In the genomic region with DNA sequence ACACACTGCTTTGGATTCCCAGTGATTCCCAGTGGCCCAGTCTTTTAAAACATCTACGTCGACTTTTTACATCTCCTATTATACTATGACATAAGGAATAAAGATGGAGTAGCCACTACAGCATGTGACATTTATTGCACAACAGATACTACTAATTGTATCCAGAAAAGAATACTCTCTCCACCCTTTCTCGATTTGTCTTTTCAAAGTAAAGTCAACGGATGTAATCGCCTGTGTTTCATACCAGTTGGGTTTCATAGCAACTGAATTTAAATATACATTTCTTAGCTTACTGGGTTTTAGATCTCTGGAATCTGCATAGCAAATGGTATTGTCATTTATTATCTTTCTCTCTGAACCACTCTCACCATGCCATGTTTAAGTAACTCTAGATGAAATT, we compare ENCODE assay signal across 17 cellular contexts.
DNase-seq lines count a peak whose midpoint lies in the region; ATAC-seq, FAIRE-seq and TF ChIP-seq lines count a peak whose summit lies in the region.
"Had no signal": no experiment of that assay in that cellular context is flagged by ENCODE, and none has a peak within 500 bp of the region (broad histone marks: within the 10 kb centered on the region; RNA-seq: fewer than 3 reads in every experiment).

No MANE protein-coding gene starts in this region.

- H3K4me2 ChIP-seq in HepG2 (ENCODE audit: low read depth, low read length) (no peak overlapping the region), astrocyte (ENCODE audit: low read length) (no peak overlapping the region)

- intact Hi-C loops in HepG2 (cut with micrococcal nuclease; ENCODE audit: unreplicated experiment) (no loop called here), right lobe of liver (cut with DNase I) (no loop called here)

- H2AFZ ChIP-seq in HepG2 (ENCODE audit: low read length) = no peak overlapping the region
- no peak overlapping the region for H2AFZ ChIP-seq in astrocyte (ENCODE audit: low read depth, low read length)

- WGBS in HepG2 (ENCODE audit: low lambda C conversion rate) = 94% methylated on average over 5 of the region's 5 CpGs
- 78% methylated on average over 5 of the region's 5 CpGs for WGBS in right lobe of liver (ENCODE audit: insufficient coverage, low coverage, low lambda C conversion rate, missing lambda C conversion rate)

- in situ Hi-C loops in HepG2 (cut with HindIII; ENCODE audit: extremely low pct_ligation_motif_present, low pct_unique_long_range_greater_than_20kb) = no loop called here

- H4K20me1 ChIP-seq in HepG2 (ENCODE audit: insufficient read depth, low read length) (no peaks in the 10 kb centered on the region), astrocyte (ENCODE audit: insufficient read depth, low read length) (no peaks in the 10 kb centered on the region)

- H3K9me3 Mint-ChIP-seq in astrocyte (ENCODE audit: unreplicated experiment) (peaks cover 8% of the 10 kb centered on the region), nephron (peaks cover 28% of the 10 kb centered on the region)

- H3K79me2 ChIP-seq in HepG2 (ENCODE audit: insufficient read depth, low read length) (no peaks in the 10 kb centered on the region), astrocyte (ENCODE audit: insufficient read depth, low read length) (no peaks in the 10 kb centered on the region)

- H3K27me3 ChIP-seq in HepG2 (ENCODE audit: control insufficient read depth in 1 of 2, insufficient read depth in 2 of 2, low read length in 2 of 2) (no peaks in the 10 kb centered on the region), right lobe of liver (no peaks in the 10 kb centered on the region), astrocyte (ENCODE audit: insufficient read depth, low read length) (no peaks in the 10 kb centered on the region)

- ATAC-seq in HepG2 = no peak
- ATAC-seq in right lobe of liver = no peak
- ATAC-seq in HG03108 (IDR thresholded peaks at IDR 0.05; ENCODE audit: unreplicated experiment) = no peak
- ATAC-seq in HG02840 (IDR thresholded peaks at IDR 0.05; ENCODE audit: low FRiP score, unreplicated experiment) = no peak

- peaks cover 24% of the 10 kb centered on the region for H3K4me1 Mint-ChIP-seq in astrocyte (ENCODE audit: low read depth, unreplicated experiment)
- peaks cover 51% of the 10 kb centered on the region for H3K4me1 Mint-ChIP-seq in nephron
- H3K4me1 Mint-ChIP-seq: CD4-positive, alpha-beta memory T cell had no signal

- H3K4me3 ChIP-seq in HepG2 (replicated peaks in 1 of 3; ENCODE audit: insufficient read depth in 1 of 3, low read depth in 2 of 3, low read length in 3 of 3) (no peak overlapping the region), right lobe of liver (no peak overlapping the region), astrocyte (ENCODE audit: insufficient read depth, low read depth, low read length) (no peak overlapping the region)

- no peaks in the 10 kb centered on the region for H3K36me3 ChIP-seq in HepG2 (replicated peaks in 1 of 2; ENCODE audit: control insufficient read depth in 1 of 2, insufficient read depth in 2 of 2, low read length in 2 of 2)
- H3K36me3 ChIP-seq in right lobe of liver = no peaks in the 10 kb centered on the region
- no peaks in the 10 kb centered on the region for H3K36me3 ChIP-seq in astrocyte (ENCODE audit: insufficient read depth, low read length)

- FAIRE-seq in HepG2 (lab: Jason Lieb, UNC) = no peak
- no peak for FAIRE-seq in astrocyte (lab: Jason Lieb, UNC)
- FAIRE-seq: GM12891, H1 had no signal

- no peaks in the 10 kb centered on the region for H3K4me1 ChIP-seq in HepG2 (ENCODE audit: insufficient read depth, low read length)
- H3K4me1 ChIP-seq in right lobe of liver = no peaks in the 10 kb centered on the region
- H3K4me1 ChIP-seq in astrocyte (ENCODE audit: insufficient read depth, low read length) = peaks cover 11% of the 10 kb centered on the region

- H3K27ac ChIP-seq in HepG2 (ENCODE audit: extremely low read length, insufficient read depth, low read length) (no peak overlapping the region), right lobe of liver (no peak overlapping the region), astrocyte (ENCODE audit: low read depth, low read length) (no peak overlapping the region)
- H3K27ac ChIP-seq: 22Rv1 had no signal

- TF ChIP-seq RAD21 in HepG2 (CRISPR knock-in tag; IDR thresholded peaks at IDR 0.05) = no peak

- no TSS peak for BruUV-seq in HepG2 (replicated peaks; lab: Mats Ljungman, UMichigan)

- POLR2A ChIA-PET in HepG2 (lab: Yijun Ruan, JAX) = no interaction called here

- TF ChIP-seq CTCF in HepG2 (CRISPR knock-in tag; IDR thresholded peaks at IDR 0.05) (no peak), right lobe of liver (IDR thresholded peaks at IDR 0.05) (no peak), astrocyte (IDR thresholded peaks at IDR 0.05; ENCODE audit: insufficient read depth, low read depth, low read length) (no peak), nephron (IDR thresholded peaks at IDR 0.05; ENCODE audit: unreplicated experiment in 3 of 3) (no peak)

- DNase-seq in HepG2 (ENCODE audit: low spot score) (no peak), right lobe of liver (no peak), astrocyte (ENCODE audit: low read depth) (peak; percentile 16), COR-L47 (lab: John Stamatoyannopoulos, UW) (no peak), NCI-H1417 treated with DMSO at 0.1 percent for 48 hours (lab: John Stamatoyannopoulos, UW) (no peak)
- DNase-seq: CD4-positive, alpha-beta memory T cell; DMS53; NCI-H1048; NCI-H146; NCI-H2081; NCI-H510A had no signal

- H3K4me3 Mint-ChIP-seq in astrocyte (ENCODE audit: unreplicated experiment) (no peak overlapping the region), nephron (no peak overlapping the region)
- H3K4me3 Mint-ChIP-seq: CD4-positive, alpha-beta memory T cell had no signal

- H3K27ac Mint-ChIP-seq in astrocyte (ENCODE audit: unreplicated experiment) = no peak overlapping the region
- peak overlapping the region; percentile 32 to 52 (median 43) for H3K27ac Mint-ChIP-seq in nephron
- H3K27ac Mint-ChIP-seq: CD4-positive, alpha-beta memory T cell had no signal

- H3K27me3 Mint-ChIP-seq in astrocyte (ENCODE audit: low read depth, unreplicated experiment) = no peaks in the 10 kb centered on the region
- no peaks in the 10 kb centered on the region for H3K27me3 Mint-ChIP-seq in nephron (ENCODE audit: low read depth)

- TF ChIP-seq POLR2A in HepG2 (IDR thresholded peaks at IDR 0.05; ENCODE audit: insufficient read depth in 1 of 2, low read depth in 2 of 2, low read length in 2 of 2) (no peak), right lobe of liver (IDR thresholded peaks at IDR 0.05) (no peak)

- H3K9ac ChIP-seq in HepG2 (ENCODE audit: insufficient read depth, low read depth, low read length) (no peak overlapping the region), astrocyte (ENCODE audit: low read length) (no peak overlapping the region)

- no peaks in the 10 kb centered on the region for H3K9me3 ChIP-seq in HepG2 (ENCODE audit: low read length)
- no peaks in the 10 kb centered on the region for H3K9me3 ChIP-seq in right lobe of liver
- H3K9me3 ChIP-seq in astrocyte (ENCODE audit: insufficient read depth, low read depth, low read length) = no peaks in the 10 kb centered on the region

- CTCF ChIA-PET in HepG2 (lab: Yijun Ruan, JAX; ENCODE audit: low intra/inter-chr PET ratio, low total read pairs) = no interaction called here

- H3K36me3 Mint-ChIP-seq in astrocyte (ENCODE audit: low read depth, unreplicated experiment) (no peaks in the 10 kb centered on the region), nephron (ENCODE audit: low read depth) (peaks cover 17% of the 10 kb centered on the region)
- H3K36me3 Mint-ChIP-seq: CD4-positive, alpha-beta memory T cell had no signal

- TF ChIP-seq EP300 in HepG2 (IDR thresholded peaks at IDR 0.05; ENCODE audit: low read depth in 2 of 2, low read length in 2 of 2) = no peak
- TF ChIP-seq EP300 in HepG2 (CRISPR knock-in tag; IDR thresholded peaks at IDR 0.05; ENCODE audit: borderline replicate concordance) = no peak

TF ChIP-seq in HepG2, 621 proteins besides CTCF, POLR2A, EP300 and RAD21:
- TF ChIP-seq BRCA1 (CRISPR knock-in tag; IDR thresholded peaks at IDR 0.05) = no peak
- 0 out of 2 replicates have a peak, but pooled peaks have one; percentile 34 for TF ChIP-seq CEBPB (IDR thresholded peaks at IDR 0.05; ENCODE audit: borderline replicate concordance, low read depth, low read length)
